Comparison of ENCODE assay signal across 20 cellular contexts in the genomic region with DNA sequence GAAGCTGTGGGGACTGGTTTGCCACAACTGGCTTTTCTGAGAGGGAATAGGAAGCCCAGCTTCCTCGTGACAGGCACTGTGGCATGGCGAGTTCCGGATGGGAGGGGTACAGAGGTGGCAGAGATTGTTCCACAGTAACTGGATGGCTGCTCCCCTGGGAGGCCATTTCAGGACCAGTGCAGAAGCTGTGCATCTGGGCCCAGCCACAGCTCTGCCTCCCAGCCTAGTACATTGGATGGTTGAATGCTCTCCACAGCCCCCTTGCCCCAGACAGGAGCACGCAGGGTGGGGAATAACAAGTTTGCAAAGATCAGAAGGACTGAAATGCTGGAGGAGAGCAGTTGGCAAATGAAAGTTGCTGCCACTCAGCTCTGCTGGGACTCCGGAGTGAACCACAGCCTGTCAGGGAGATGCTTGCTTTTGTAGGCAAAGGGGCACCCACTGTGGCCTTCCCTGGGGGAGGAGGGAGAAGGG. TPM values are rescaled to one million over a fixed set of nuclear protein-coding genes. Genes with fewer than 3 reads are reported as not detected.
DNase-seq lines count a peak whose midpoint lies in the region; ATAC-seq and TF ChIP-seq lines count a peak whose summit lies in the region.
"Had no signal": no experiment of that assay in that cellular context is flagged by ENCODE, and none has a peak within 500 bp of the region (broad histone marks: within the 10 kb centered on the region; RNA-seq: fewer than 3 reads in every experiment).

No MANE protein-coding gene starts in this region.

- peaks cover 66% of the 10 kb centered on the region for H3K4me1 ChIP-seq in left ventricle myocardium inferior
- peaks cover 61% of the 10 kb centered on the region for H3K4me1 ChIP-seq in psoas muscle

- H3K27me3 ChIP-seq in left ventricle myocardium inferior (ENCODE audit: low read depth) (no peaks in the 10 kb centered on the region), psoas muscle (ENCODE audit: insufficient read depth in 3 of 3, low read length in 2 of 3) (no peaks in the 10 kb centered on the region)
- H3K27me3 ChIP-seq: foreskin keratinocyte, testis had no signal

- TF ChIP-seq CTCF in left ventricle myocardium inferior (IDR thresholded peaks at IDR 0.05; ENCODE audit: borderline replicate concordance) (no peak), psoas muscle (IDR thresholded peaks at IDR 0.05) (no peak)

- H3K27ac ChIP-seq in left ventricle myocardium inferior (replicated peaks) (peak overlapping the region; percentile 64), psoas muscle (peak overlapping the region; percentile 15)
- H3K27ac ChIP-seq: foreskin keratinocyte, testis had no signal

- ATAC-seq in psoas muscle = no peak
- ATAC-seq: foreskin keratinocyte, WTC11 had no signal

- H3K9me3 ChIP-seq in left ventricle myocardium inferior (replicated peaks) = no peaks in the 10 kb centered on the region
- H3K9me3 ChIP-seq in psoas muscle = no peaks in the 10 kb centered on the region
- H3K9me3 ChIP-seq: testis had no signal

- H3K4me3 ChIP-seq in left ventricle myocardium inferior (no peak overlapping the region), psoas muscle (no peak overlapping the region)
- H3K4me3 ChIP-seq: smooth muscle cell, testis had no signal

- intact Hi-C loops in left ventricle myocardium inferior (cut with micrococcal nuclease) (no loop called here), psoas muscle (cut with DNase I) (no loop called here)

- DNase-seq in GDM1 (lab: John Stamatoyannopoulos, UW) = peak; percentile 69
- DNase-seq in Kasumi-1 (lab: John Stamatoyannopoulos, UW) = peak; percentile 47 to 61
- DNase-seq in left ventricle myocardium inferior = no peak
- no peak for DNase-seq in psoas muscle
- no peak for DNase-seq in RPMI8226
- no peak for DNase-seq in NCI-H526 treated with DMSO at 0.1 percent for 48 hours (lab: John Stamatoyannopoulos, UW)
- DNase-seq in T-helper 9 cell = no peak
- DNase-seq in NCI-H2107 (lab: John Stamatoyannopoulos, UW) = no peak
- DNase-seq: activated CD4-positive, alpha-beta memory T cell treated with anti-CD3 and anti-CD28 coated beads for 36 hours; activated naive CD4-positive, alpha-beta T cell treated with anti-CD3 and anti-CD28 coated beads, Interleukin-2, amount 50 U/mL, for 16 hours; activated T-cell treated with anti-CD3 and anti-CD28 coated beads, Interleukin-2, amount 50 U/mL, for 24 hours; AML-193; cortex of kidney; foreskin keratinocyte; IMR-90; NCI-H187 treated with DMSO at 0.1 percent for 48 hours; stimulated activated CD8-positive, alpha-beta memory T cell treated with anti-CD3 and anti-CD28 coated beads, Interleukin-4, amount 100 ng/mL, for 48 hours; testis had no signal

- WGBS in psoas muscle, 3 donors = 60 to 82% (median 70%) methylated on average over 5 of the region's 5 CpGs

- peaks cover 2% of the 10 kb centered on the region for H3K36me3 ChIP-seq in left ventricle myocardium inferior
- peaks cover 0 to 4% of the 10 kb centered on the region in 2 donors for H3K36me3 ChIP-seq in psoas muscle (ENCODE audit: insufficient read depth in 1 of 2, low read depth in 1 of 2)

RNA-seq across cellular contexts. Expression of a gene that starts 51.7 kb away (rescaled TPM):
- total RNA-seq in left ventricle myocardium inferior (5.6 TPM), psoas muscle (10 to 100 TPM; 10.9 to 32.1 (median 16.0) TPM)
- 10 to 100 TPM in 1 of 3 donors, 1 to 10 TPM in 2; 4.9 to 30.7 (median 8.3) TPM for polyA plus RNA-seq in psoas muscle

Comparison
In these comparisons a context has a peak if more than half of its experiments do, and no peak if none do; other contexts are left out.
1. DNase-seq: peak in GDM1 (single experiment) and Kasumi-1 (2 of 2); none in left ventricle myocardium inferior (single experiment), psoas muscle (0 of 2), RPMI8226 (single experiment), NCI-H526 treated with DMSO at 0.1 percent for 48 hours (single experiment), T-helper 9 cell (single experiment) and NCI-H2107 (single experiment).